In genomic region chr12:54033106-54033979, GRCh38 we compare ENCODE assay signal across 1 cellular context.
TF ChIP-seq lines count a peak whose summit lies in the region.

No MANE protein-coding gene starts in this region.

TF ChIP-seq in HCT116, 20 proteins besides CTCF, POLR2A, EP300 and RAD21 (continued from another document):
- TF ChIP-seq SRF (IDR thresholded peaks at IDR 0.05; ENCODE audit: low read depth): no peak
- TF ChIP-seq EGR1 (IDR thresholded peaks at IDR 0.05; ENCODE audit: low read depth): no peak
- no peak for TF ChIP-seq MAX (IDR thresholded peaks at IDR 0.05)
- TF ChIP-seq EZH2phosphoT487 (IDR thresholded peaks at IDR 0.05; ENCODE audit: borderline replicate concordance): no peak
- TF ChIP-seq, protein P1, sequence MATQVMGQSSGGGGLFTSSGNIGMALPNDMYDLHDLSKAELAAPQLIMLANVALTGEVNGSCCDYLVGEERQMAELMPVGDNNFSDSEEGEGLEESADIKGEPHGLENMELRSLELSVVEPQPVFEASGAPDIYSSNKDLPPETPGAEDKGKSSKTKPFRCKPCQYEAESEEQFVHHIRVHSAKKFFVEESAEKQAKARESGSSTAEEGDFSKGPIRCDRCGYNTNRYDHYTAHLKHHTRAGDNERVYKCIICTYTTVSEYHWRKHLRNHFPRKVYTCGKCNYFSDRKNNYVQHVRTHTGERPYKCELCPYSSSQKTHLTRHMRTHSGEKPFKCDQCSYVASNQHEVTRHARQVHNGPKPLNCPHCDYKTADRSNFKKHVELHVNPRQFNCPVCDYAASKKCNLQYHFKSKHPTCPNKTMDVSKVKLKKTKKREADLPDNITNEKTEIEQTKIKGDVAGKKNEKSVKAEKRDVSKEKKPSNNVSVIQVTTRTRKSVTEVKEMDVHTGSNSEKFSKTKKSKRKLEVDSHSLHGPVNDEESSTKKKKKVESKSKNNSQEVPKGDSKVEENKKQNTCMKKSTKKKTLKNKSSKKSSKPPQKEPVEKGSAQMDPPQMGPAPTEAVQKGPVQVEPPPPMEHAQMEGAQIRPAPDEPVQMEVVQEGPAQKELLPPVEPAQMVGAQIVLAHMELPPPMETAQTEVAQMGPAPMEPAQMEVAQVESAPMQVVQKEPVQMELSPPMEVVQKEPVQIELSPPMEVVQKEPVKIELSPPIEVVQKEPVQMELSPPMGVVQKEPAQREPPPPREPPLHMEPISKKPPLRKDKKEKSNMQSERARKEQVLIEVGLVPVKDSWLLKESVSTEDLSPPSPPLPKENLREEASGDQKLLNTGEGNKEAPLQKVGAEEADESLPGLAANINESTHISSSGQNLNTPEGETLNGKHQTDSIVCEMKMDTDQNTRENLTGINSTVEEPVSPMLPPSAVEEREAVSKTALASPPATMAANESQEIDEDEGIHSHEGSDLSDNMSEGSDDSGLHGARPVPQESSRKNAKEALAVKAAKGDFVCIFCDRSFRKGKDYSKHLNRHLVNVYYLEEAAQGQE (IDR thresholded peaks at IDR 0.05; ENCODE audit: low read depth): no peak
